Comparison of ENCODE assay signal across 2 cellular contexts in the genomic region with DNA sequence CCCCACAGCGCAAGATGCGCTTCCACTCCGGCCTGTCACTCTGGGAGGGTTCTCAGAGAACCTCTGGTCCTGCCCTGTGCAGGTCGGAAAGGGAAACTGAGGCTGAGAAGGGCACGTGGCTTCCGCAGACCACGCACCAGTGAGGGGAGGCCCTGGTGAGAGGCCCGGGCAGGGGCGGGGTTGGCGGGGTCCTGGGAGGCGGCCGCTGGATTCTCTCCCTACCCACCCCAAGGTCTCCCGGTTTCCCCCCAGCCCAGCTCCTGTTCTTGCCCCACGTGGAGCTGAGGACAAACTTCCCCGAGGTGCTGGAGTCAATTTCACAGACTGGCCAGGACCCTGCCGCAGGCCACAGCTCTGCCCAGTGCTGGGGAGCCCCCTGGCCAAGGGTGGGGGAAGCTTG.
TF ChIP-seq lines count a peak whose summit lies in the region.

No MANE protein-coding gene starts in this region.

TF ChIP-seq in K562, 482 proteins besides CTCF, POLR2A, EP300 and RAD21:
- TF ChIP-seq HSF4 (CRISPR knock-in tag; IDR thresholded peaks at IDR 0.05; ENCODE audit: borderline replicate concordance), result no peak
- TF ChIP-seq, protein P1, sequence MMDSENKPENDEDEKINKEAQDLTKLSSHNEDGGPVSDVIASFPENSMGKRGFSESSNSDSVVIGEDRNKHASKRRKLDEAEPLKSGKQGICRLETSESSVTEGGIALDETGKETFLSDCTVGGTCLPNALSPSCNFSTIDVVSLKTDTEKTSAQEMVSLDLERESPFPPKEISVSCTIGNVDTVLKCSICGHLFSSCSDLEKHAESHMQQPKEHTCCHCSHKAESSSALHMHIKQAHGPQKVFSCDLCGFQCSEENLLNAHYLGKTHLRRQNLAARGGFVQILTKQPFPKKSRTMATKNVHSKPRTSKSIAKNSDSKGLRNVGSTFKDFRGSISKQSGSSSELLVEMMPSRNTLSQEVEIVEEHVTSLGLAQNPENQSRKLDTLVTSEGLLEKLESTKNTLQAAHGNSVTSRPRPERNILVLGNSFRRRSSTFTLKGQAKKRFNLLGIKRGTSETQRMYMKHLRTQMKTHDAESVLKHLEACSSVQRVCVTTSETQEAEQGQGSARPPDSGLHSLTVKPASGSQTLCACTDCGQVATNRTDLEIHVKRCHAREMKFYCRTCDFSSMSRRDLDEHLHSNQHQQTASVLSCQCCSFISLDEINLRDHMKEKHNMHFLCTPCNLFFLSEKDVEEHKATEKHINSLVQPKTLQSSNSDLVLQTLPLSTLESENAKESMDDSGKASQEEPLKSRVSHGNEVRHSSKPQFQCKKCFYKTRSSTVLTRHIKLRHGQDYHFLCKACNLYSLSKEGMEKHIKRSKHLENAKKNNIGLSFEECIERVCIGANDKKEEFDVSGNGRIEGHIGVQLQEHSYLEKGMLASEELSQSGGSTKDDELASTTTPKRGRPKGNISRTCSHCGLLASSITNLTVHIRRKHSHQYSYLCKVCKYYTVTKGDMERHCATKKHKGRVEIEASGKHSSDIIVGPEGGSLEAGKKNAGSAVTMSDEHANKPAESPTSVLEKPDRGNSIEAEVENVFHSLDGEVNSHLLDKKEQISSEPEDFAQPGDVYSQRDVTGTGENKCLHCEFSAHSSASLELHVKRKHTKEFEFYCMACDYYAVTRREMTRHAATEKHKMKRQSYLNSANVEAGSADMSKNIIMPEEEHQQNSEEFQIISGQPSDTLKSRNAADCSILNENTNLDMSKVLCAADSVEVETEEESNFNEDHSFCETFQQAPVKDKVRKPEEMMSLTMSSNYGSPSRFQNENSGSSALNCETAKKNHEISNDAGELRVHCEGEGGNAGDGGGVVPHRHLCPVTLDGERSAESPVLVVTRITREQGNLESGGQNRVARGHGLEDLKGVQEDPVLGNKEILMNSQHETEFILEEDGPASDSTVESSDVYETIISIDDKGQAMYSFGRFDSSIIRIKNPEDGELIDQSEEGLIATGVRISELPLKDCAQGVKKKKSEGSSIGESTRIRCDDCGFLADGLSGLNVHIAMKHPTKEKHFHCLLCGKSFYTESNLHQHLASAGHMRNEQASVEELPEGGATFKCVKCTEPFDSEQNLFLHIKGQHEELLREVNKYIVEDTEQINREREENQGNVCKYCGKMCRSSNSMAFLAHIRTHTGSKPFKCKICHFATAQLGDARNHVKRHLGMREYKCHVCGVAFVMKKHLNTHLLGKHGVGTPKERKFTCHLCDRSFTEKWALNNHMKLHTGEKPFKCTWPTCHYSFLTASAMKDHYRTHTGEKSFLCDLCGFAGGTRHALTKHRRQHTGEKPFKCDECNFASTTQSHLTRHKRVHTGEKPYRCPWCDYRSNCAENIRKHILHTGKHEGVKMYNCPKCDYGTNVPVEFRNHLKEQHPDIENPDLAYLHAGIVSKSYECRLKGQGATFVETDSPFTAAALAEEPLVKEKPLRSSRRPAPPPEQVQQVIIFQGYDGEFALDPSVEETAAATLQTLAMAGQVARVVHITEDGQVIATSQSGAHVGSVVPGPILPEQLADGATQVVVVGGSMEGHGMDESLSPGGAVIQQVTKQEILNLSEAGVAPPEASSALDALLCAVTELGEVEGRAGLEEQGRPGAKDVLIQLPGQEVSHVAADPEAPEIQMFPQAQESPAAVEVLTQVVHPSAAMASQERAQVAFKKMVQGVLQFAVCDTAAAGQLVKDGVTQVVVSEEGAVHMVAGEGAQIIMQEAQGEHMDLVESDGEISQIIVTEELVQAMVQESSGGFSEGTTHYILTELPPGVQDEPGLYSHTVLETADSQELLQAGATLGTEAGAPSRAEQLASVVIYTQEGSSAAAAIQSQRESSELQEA (IDR thresholded peaks at IDR 0.05; ENCODE audit: low read depth), result no peak
- no peak for TF ChIP-seq ZC3H4 (CRISPR knock-in tag; IDR thresholded peaks at IDR 0.05; ENCODE audit: borderline replicate concordance)
- TF ChIP-seq BCL6 (CRISPR knock-in tag; IDR thresholded peaks at IDR 0.05), result no peak
- TF ChIP-seq TAL1 (IDR thresholded peaks at IDR 0.05), result no peak
- TF ChIP-seq C11orf30 (IDR thresholded peaks at IDR 0.05; ENCODE audit: low read depth), result no peak
- TF ChIP-seq ZNF224 (CRISPR knock-in tag; IDR thresholded peaks at IDR 0.05), result no peak
- TF ChIP-seq POLR3G (IDR thresholded peaks at IDR 0.05; ENCODE audit: extremely low read depth, insufficient read length, insufficient replicate concordance), result no peak
- TF ChIP-seq ZNF780A (CRISPR knock-in tag; IDR thresholded peaks at IDR 0.05), result no peak
- no peak for TF ChIP-seq FOXM1 (IDR thresholded peaks at IDR 0.05; ENCODE audit: low read depth)
- no peak for TF ChIP-seq FOXM1 (CRISPR knock-in tag; IDR thresholded peaks at IDR 0.05; ENCODE audit: low read depth)
- TF ChIP-seq ZBED1 (IDR thresholded peaks at IDR 0.05), result no peak

TF ChIP-seq in neural cell, 6 proteins besides CTCF, POLR2A, EP300 and RAD21:
- TF ChIP-seq MXI1 (conservative IDR thresholded peaks at IDR 0.05; ENCODE audit: poor library complexity, severe bottlenecking) (no peak), SMC3 (conservative IDR thresholded peaks at IDR 0.05; ENCODE audit: poor library complexity) (no peak), TAF1 (IDR thresholded peaks at IDR 0.05; ENCODE audit: low read depth) (no peak), EZH2 (IDR thresholded peaks at IDR 0.05; ENCODE audit: borderline replicate concordance, insufficient read depth, low read length, poor library complexity, severe bottlenecking) (no peak), POLR2AphosphoS5 (IDR thresholded peaks at IDR 0.05) (no peak)
- TF ChIP-seq, protein P2, sequence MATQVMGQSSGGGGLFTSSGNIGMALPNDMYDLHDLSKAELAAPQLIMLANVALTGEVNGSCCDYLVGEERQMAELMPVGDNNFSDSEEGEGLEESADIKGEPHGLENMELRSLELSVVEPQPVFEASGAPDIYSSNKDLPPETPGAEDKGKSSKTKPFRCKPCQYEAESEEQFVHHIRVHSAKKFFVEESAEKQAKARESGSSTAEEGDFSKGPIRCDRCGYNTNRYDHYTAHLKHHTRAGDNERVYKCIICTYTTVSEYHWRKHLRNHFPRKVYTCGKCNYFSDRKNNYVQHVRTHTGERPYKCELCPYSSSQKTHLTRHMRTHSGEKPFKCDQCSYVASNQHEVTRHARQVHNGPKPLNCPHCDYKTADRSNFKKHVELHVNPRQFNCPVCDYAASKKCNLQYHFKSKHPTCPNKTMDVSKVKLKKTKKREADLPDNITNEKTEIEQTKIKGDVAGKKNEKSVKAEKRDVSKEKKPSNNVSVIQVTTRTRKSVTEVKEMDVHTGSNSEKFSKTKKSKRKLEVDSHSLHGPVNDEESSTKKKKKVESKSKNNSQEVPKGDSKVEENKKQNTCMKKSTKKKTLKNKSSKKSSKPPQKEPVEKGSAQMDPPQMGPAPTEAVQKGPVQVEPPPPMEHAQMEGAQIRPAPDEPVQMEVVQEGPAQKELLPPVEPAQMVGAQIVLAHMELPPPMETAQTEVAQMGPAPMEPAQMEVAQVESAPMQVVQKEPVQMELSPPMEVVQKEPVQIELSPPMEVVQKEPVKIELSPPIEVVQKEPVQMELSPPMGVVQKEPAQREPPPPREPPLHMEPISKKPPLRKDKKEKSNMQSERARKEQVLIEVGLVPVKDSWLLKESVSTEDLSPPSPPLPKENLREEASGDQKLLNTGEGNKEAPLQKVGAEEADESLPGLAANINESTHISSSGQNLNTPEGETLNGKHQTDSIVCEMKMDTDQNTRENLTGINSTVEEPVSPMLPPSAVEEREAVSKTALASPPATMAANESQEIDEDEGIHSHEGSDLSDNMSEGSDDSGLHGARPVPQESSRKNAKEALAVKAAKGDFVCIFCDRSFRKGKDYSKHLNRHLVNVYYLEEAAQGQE (IDR thresholded peaks at IDR 0.05; ENCODE audit: borderline replicate concordance), result no peak
TF ChIP-seq in neural cell: peak in this region for 0.
